ENCODE assay signal across 9 cellular contexts in genomic region chr17:77439382-77440013, GRCh38.
DNase-seq lines count a peak whose midpoint lies in the region; ATAC-seq and TF ChIP-seq lines count a peak whose summit lies in the region.
"Had no signal": no experiment of that assay in that cellular context is flagged by ENCODE, and none has a peak within 500 bp of the region (broad histone marks: within the 10 kb centered on the region; RNA-seq: fewer than 3 reads in every experiment).

No MANE protein-coding gene starts in this region.

- ATAC-seq in T-helper 17 cell (no peak), left ventricle myocardium superior (no peak)

- intact Hi-C loops in left ventricle myocardium superior (cut with micrococcal nuclease): loop anchor here (10.0 kb wide), 1 partner anchor 45 kb away; no protein-coding TSS in a partner anchor

- no peaks in the 10 kb centered on the region for H3K36me3 Mint-ChIP-seq in T-helper 17 cell (ENCODE audit: low read depth)

- WGBS in tibial nerve, 2 donors: 34 to 37% methylated on average over 12 to 14 of the region's 14 CpGs

- H3K9me3 ChIP-seq in T-helper 17 cell (ENCODE audit: control insufficient read depth, low read length, poor library complexity, severe bottlenecking) (no peaks in the 10 kb centered on the region), tibial nerve (no peaks in the 10 kb centered on the region)
- H3K9me3 ChIP-seq: BE2C had no signal

- no peaks in the 10 kb centered on the region for H3K36me3 ChIP-seq in tibial nerve

- no peak for TF ChIP-seq CTCF in tibial nerve (IDR thresholded peaks at IDR 0.05)

- DNase-seq in activated effector memory CD4-positive, alpha-beta T cell treated with anti-CD3 and anti-CD28 coated beads, Interleukin-2, amount 50 U/mL, for 16 hours: peak; percentile 74
- DNase-seq in activated effector memory CD4-positive, alpha-beta T cell treated with Interleukin-2 at 50 U/mL for 16 hours: no peak
- no peak for DNase-seq in T-helper 17 cell
- peak; percentile 55 for DNase-seq in left ventricle myocardium superior
- DNase-seq in tibial nerve (ENCODE audit: low spot score in 2 of 2): no peak
- DNase-seq in GOT3 (lab: John Stamatoyannopoulos, UW): no peak
- no peak for DNase-seq in inferior parietal cortex (ENCODE audit: extremely low spot score)
- DNase-seq in NCI-H526 (lab: John Stamatoyannopoulos, UW): no peak
- DNase-seq: BE2C had no signal

- H3K4me1 Mint-ChIP-seq in T-helper 17 cell: peaks cover 80% of the 10 kb centered on the region

- H3K27ac Mint-ChIP-seq in T-helper 17 cell: peak overlapping the region; percentile 99

- H3K27ac ChIP-seq in tibial nerve: peak overlapping the region in 3 of 4 donors; percentile 75 to 87 (median 77)

- no peaks in the 10 kb centered on the region for H3K27me3 ChIP-seq in tibial nerve
- H3K27me3 ChIP-seq: BE2C had no signal

- peak overlapping the region; percentile 83 for H3K4me3 Mint-ChIP-seq in T-helper 17 cell

- no peaks in the 10 kb centered on the region for H3K27me3 Mint-ChIP-seq in T-helper 17 cell

- no peak overlapping the region for H3K4me3 ChIP-seq in tibial nerve

- TF ChIP-seq POLR2A in tibial nerve (IDR thresholded peaks at IDR 0.05): no peak

- no peak for TF ChIP-seq EP300 in tibial nerve (IDR thresholded peaks at IDR 0.05)

- peaks cover 7 to 98% (median 89%) of the 10 kb centered on the region in 4 donors for H3K4me1 ChIP-seq in tibial nerve

Comparison
In these comparisons a context has a peak if more than half of its experiments do, and no peak if none do; other contexts are left out.
1. DNase-seq: peak in activated effector memory CD4-positive, alpha-beta T cell treated with anti-CD3 and anti-CD28 coated beads, Interleukin-2, amount 50 U/mL, for 16 hours (single experiment) and left ventricle myocardium superior (single experiment); none in activated effector memory CD4-positive, alpha-beta T cell treated with Interleukin-2 at 50 U/mL for 16 hours (single experiment), T-helper 17 cell (0 of 3), tibial nerve (0 of 2), GOT3 (single experiment), inferior parietal cortex (single experiment) and NCI-H526 (0 of 2).